8 cellular contexts compared by ENCODE assay signal in genomic region chr19:27802293-27802692, GRCh38.
A peak's percentile ranks its signal among the peaks of the same experiment; 100 is the strongest.
DNase-seq lines count a peak whose midpoint lies in the region; ATAC-seq, FAIRE-seq and TF ChIP-seq lines count a peak whose summit lies in the region.
"Not testable (repeated sequence)": the region's sequence is repeated elsewhere in the genome, so short reads cannot be mapped to it uniquely, and the experiment has no call there.

No MANE protein-coding gene starts in this region.

- WGBS in heart left ventricle, 4 donors = 52 to 66% (median 59%) methylated on average over 15 of the region's 15 CpGs
- WGBS in testis, 2 donors = 55 to 66% methylated on average over 15 of the region's 15 CpGs

- not testable (repeated sequence) for H3K4me3 ChIP-seq in HFF-Myc (replicated peaks; ENCODE audit: low read depth, low read length); endothelial cell of umbilical vein (replicated peaks in 1 of 3; ENCODE audit: insufficient read depth in 1 of 3, low read depth in 1 of 3, low read length in 3 of 3); heart left ventricle; testis

- not testable (repeated sequence) for H3K79me2 ChIP-seq in endothelial cell of umbilical vein (ENCODE audit: control insufficient read depth, insufficient read depth, low read length)

- FAIRE-seq in endothelial cell of umbilical vein (lab: Jason Lieb, UNC) = not testable (repeated sequence)

- BruUV-seq in endothelial cell of umbilical vein (replicated peaks; lab: Mats Ljungman, UMichigan) = not testable (repeated sequence)

- not testable (repeated sequence) for H3K27ac ChIP-seq in RWPE1; endothelial cell of umbilical vein (ENCODE audit: insufficient read depth, low read depth, low read length); heart left ventricle; testis

- H3K9me1 ChIP-seq in endothelial cell of umbilical vein (replicated peaks; ENCODE audit: control insufficient read depth, extremely low read depth, insufficient read depth, low read length) = not testable (repeated sequence)

- not testable (repeated sequence) for H3K27me3 Mint-ChIP-seq in CD14-positive monocyte (ENCODE audit: low read depth in 3 of 3)

- POLR2A ChIA-PET in RWPE1 (lab: Yijun Ruan, JAX; ENCODE audit: low non-redundant PET); endothelial cell of umbilical vein (lab: Charles Lee): not testable (repeated sequence)

- peak; percentile 35 for TF ChIP-seq CTCF in CD14-positive monocyte (IDR thresholded peaks at IDR 0.05)
- peak; percentile 47 for TF ChIP-seq CTCF in HFF-Myc (IDR thresholded peaks at IDR 0.05; ENCODE audit: low read depth, low read length, missing control alignments)
- peak; percentile 33; the same call in 1 of the 2 replicates for TF ChIP-seq CTCF in RWPE1 (conservative IDR thresholded peaks at IDR 0.05; ENCODE audit: low read depth)
- TF ChIP-seq CTCF in endothelial cell of umbilical vein (IDR thresholded peaks at IDR 0.05; ENCODE audit: extremely low read depth in 1 of 2, insufficient read depth in 1 of 2, low read depth in 1 of 2, low read length in 2 of 2) = peak; percentile 5 to 22
- peak in 10 of 12 donors; percentile 26 to 50 (median 41) for TF ChIP-seq CTCF in heart left ventricle (IDR thresholded peaks at IDR 0.05)
- TF ChIP-seq CTCF in testis (IDR thresholded peaks at IDR 0.05) = not testable (repeated sequence)

- H3K9me3 Mint-ChIP-seq in CD14-positive monocyte = peaks cover 12 to 45% (median 27%) of the 10 kb centered on the region in 7 donors

- dilution Hi-C loops in endothelial cell of umbilical vein (cut with MboI; ENCODE audit: extremely low pct_ligation_motif_present, low sequenced_read_pairs) = not testable (repeated sequence)

- peaks cover 41 to 70% of the 10 kb centered on the region in 2 donors for H3K36me3 Mint-ChIP-seq in CD14-positive monocyte

- H2AFZ ChIP-seq in endothelial cell of umbilical vein (ENCODE audit: low read depth, low read length) = not testable (repeated sequence)

- intact Hi-C loops in CD14-positive monocyte (cut with micrococcal nuclease); endothelial cell of umbilical vein (cut with micrococcal nuclease); heart left ventricle (cut with DNase I); testis (cut with DNase I; ENCODE audit: low total_unique reads): not testable (repeated sequence)

- H3K9me3 ChIP-seq in endothelial cell of umbilical vein (replicated peaks; ENCODE audit: control insufficient read depth, insufficient read depth, low read length); heart left ventricle; testis: not testable (repeated sequence)

- CTCF ChIA-PET in RWPE1 (lab: Yijun Ruan, JAX) = not testable (repeated sequence)
- CTCF ChIA-PET in endothelial cell of umbilical vein (lab: Charles Lee) = interaction anchor here (1.4 kb wide), 1 partner anchor 9 kb away, joined by 6 read pairs; no protein-coding TSS in a partner anchor

- DNase-seq in CD14-positive monocyte (ENCODE audit: low spot score); HFF-Myc (ENCODE audit: extremely low read depth, low read depth); RWPE1 (ENCODE audit: low spot score); endothelial cell of umbilical vein (ENCODE audit: low read depth, low spot score): not testable (repeated sequence)
- DNase-seq in amniotic epithelial cell (ENCODE audit: low read depth) (peak; percentile 14), heart left ventricle (peak in 1 of 5 donors; percentile 28), myocyte (ENCODE audit: low read depth) (peak; percentile 5), testis (peak; percentile 61)

- not testable (repeated sequence) for H3K4me3 Mint-ChIP-seq in CD14-positive monocyte

- not testable (repeated sequence) for H3K36me3 ChIP-seq in endothelial cell of umbilical vein (ENCODE audit: control insufficient read depth in 2 of 2, extremely low read depth in 1 of 2, insufficient read depth in 2 of 2, low read length in 2 of 2); testis (ENCODE audit: low read depth, missing control alignments)
- H3K36me3 ChIP-seq in heart left ventricle = peaks cover 0 to 23% (median 11%) of the 10 kb centered on the region in 9 donors

- ATAC-seq in heart left ventricle = not testable (repeated sequence)

- not testable (repeated sequence) for H3K27me3 ChIP-seq in endothelial cell of umbilical vein (ENCODE audit: control insufficient read depth in 2 of 2, insufficient read depth in 2 of 2, low read length in 2 of 2); heart left ventricle; testis

- H3K4me2 ChIP-seq in endothelial cell of umbilical vein (ENCODE audit: insufficient read depth, low read length) = not testable (repeated sequence)

- H3K27ac Mint-ChIP-seq in CD14-positive monocyte = not testable (repeated sequence)

- H3K4me1 ChIP-seq in endothelial cell of umbilical vein (ENCODE audit: control insufficient read depth, extremely low read depth, insufficient read depth, low read length); heart left ventricle; testis: not testable (repeated sequence)

- H3K9ac ChIP-seq in endothelial cell of umbilical vein (replicated peaks; ENCODE audit: extremely low read depth, insufficient read depth, low read length) = not testable (repeated sequence)

- TF ChIP-seq POLR2A in endothelial cell of umbilical vein (IDR thresholded peaks at IDR 0.05; ENCODE audit: low read depth, low read length); heart left ventricle (IDR thresholded peaks at IDR 0.05); testis (IDR thresholded peaks at IDR 0.05): not testable (repeated sequence)

- H3K4me1 Mint-ChIP-seq in CD14-positive monocyte = not testable (repeated sequence)

- not testable (repeated sequence) for H4K20me1 ChIP-seq in endothelial cell of umbilical vein (replicated peaks; ENCODE audit: control insufficient read depth, extremely low read depth, insufficient read depth, low read length)
